23 cellular contexts compared by ENCODE assay signal in the genomic region with DNA sequence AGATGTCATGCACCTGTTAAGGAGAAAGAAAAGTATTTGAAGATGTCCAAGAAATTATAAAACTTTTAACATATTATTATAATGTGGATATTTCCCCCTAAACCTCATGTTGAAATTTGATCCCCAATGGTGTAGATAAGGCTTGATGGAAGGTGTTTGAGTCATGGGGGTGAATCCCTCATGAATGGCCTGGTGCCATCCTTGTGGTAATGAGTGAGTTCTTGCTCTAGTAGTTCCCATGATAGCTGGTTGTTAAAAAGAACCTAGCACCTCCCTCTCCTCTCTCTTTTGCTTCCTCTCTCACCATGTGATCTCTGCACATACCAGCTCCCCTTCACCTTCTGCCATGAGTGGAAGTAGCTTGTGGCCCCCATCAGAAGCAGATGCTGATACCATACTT.
"Had no signal": no experiment of that assay in that cellular context is flagged by ENCODE, and none has a peak within 500 bp of the region (broad histone marks: within the 10 kb centered on the region; RNA-seq: fewer than 3 reads in every experiment).

No MANE protein-coding gene starts in this region.

- ATAC-seq: gastroesophageal sphincter, left colon, left ventricle myocardium superior, sciatic nerve had no signal

- DNase-seq: cortex of kidney; effector memory CD4-positive, alpha-beta T cell; foreskin fibroblast; immature natural killer cell; kidney; left colon; left ventricle myocardium superior; mesendoderm; naive B cell; spleen; stimulated activated CD4-positive, alpha-beta T cell treated with anti-CD3 and anti-CD28 coated beads, Interleukin-15, amount 100 ng/mL, for 24 hours; stimulated activated CD4-positive, alpha-beta T cell treated with anti-CD3 and anti-CD28 coated beads, Interleukin-2, amount 100 ng/mL, for 24 hours; stimulated activated CD4-positive, alpha-beta T cell treated with anti-CD3 and anti-CD28 coated beads, Interleukin-4, amount 100 ng/mL, for 4 hours; stimulated activated naive CD4-positive, alpha-beta T cell; stomach; substantia nigra; transverse colon had no signal

- H3K4me3 ChIP-seq: esophagus muscularis mucosa, gastroesophageal sphincter, lung, prostate gland, spleen, stomach, thoracic aorta, transverse colon had no signal
